In the genomic region with DNA sequence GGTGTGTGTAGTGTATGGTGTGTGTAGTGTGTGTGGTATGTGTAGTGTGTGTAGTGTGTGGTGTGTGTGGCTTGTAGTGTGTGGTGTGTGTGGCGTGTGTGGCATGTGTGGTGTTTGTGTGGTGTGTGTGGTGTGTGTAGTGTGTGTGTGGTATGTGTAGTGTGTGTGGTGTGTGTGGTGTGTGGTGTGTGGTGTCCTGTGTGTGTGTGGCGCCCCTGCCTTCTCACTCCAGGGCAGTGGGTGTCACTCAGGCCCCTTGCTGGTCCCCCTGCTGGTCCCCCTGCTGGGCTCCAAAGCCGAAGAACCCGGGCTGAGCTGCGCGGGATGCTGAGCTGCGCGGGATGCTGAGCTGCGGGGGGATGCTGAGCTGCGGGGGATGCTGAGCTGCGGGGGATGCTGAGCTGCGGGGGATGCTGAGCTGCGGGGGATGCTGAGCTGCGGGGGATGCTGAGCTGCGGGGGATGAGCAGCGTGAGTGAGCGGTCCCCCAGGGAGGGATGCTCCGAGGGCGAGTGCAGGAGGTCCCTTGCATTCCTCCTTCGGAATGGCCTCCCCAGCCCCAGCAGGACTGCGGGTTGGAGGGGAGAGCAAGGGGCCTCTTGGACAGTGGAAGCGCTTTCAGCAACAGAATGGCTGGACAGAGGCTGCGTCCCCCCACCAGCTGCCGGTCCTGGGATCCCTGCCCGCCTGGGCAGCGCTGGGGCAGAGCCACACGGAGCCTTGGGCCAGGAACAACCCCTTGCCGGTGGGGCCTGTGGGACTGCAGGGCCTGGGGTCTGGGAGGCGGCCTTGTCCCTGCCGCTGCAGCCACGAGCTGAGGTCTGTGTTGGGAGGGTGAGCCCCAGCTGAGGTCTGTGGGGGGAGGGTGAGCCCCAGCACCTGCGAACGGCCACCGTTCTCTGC, we compare ENCODE assay signal across 1 cellular context.
A peak's percentile ranks its signal among the peaks of the same experiment; 100 is the strongest.
TF ChIP-seq lines count a peak whose summit lies in the region.

No MANE protein-coding gene starts in this region.

TF ChIP-seq in HEK293, 187 proteins besides CTCF, POLR2A, EP300 and RAD21 (continued from another document):
- 0 out of 2 replicates have a peak, but pooled peaks have one; percentile 30 for TF ChIP-seq PATZ1 (tag by site-specific recombination; IDR thresholded peaks at IDR 0.05)
- 0 out of 2 replicates have a peak, but pooled peaks have one; percentile 43 for TF ChIP-seq ZNF2 (tag by site-specific recombination; IDR thresholded peaks at IDR 0.05)
- TF ChIP-seq, protein P1, sequence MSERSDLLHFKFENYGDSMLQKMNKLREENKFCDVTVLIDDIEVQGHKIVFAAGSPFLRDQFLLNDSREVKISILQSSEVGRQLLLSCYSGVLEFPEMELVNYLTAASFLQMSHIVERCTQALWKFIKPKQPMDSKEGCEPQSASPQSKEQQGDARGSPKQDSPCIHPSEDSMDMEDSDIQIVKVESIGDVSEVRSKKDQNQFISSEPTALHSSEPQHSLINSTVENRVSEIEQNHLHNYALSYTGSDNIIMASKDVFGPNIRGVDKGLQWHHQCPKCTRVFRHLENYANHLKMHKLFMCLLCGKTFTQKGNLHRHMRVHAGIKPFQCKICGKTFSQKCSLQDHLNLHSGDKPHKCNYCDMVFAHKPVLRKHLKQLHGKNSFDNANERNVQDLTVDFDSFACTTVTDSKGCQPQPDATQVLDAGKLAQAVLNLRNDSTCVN (tag by site-specific recombination; optimal IDR thresholded peaks at IDR 0.05) = peak; percentile 15
- TF ChIP-seq GLIS1 (tag by site-specific recombination; IDR thresholded peaks at IDR 0.05) = peak; percentile 99
- 0 out of 2 replicates have a peak, but pooled peaks have one; percentile 62 for TF ChIP-seq ZNF391 (tag by site-specific recombination; IDR thresholded peaks at IDR 0.05; ENCODE audit: borderline replicate concordance, low read depth)
- peak; percentile 55; the same call in 1 of the 2 replicates for TF ChIP-seq EGR2 (tag by site-specific recombination; IDR thresholded peaks at IDR 0.05; ENCODE audit: low read depth)
- peak; percentile 69; the same call in 1 of the 2 replicates for TF ChIP-seq ZNF423 (tag by site-specific recombination; IDR thresholded peaks at IDR 0.05)
- peak; percentile 49; the same call in 1 of the 2 replicates for TF ChIP-seq HIC1 (tag by site-specific recombination; IDR thresholded peaks at IDR 0.05)
- TF ChIP-seq ZNF792 (tag by site-specific recombination; IDR thresholded peaks at IDR 0.05) = no peak
- peak; percentile 98 for TF ChIP-seq ZIC2 (tag by site-specific recombination; IDR thresholded peaks at IDR 0.05)
- TF ChIP-seq REST (tag by site-specific recombination; IDR thresholded peaks at IDR 0.05) = peak; percentile 85
- TF ChIP-seq ZFP37 (tag by site-specific recombination; IDR thresholded peaks at IDR 0.05) = no peak
- TF ChIP-seq, protein P2, sequence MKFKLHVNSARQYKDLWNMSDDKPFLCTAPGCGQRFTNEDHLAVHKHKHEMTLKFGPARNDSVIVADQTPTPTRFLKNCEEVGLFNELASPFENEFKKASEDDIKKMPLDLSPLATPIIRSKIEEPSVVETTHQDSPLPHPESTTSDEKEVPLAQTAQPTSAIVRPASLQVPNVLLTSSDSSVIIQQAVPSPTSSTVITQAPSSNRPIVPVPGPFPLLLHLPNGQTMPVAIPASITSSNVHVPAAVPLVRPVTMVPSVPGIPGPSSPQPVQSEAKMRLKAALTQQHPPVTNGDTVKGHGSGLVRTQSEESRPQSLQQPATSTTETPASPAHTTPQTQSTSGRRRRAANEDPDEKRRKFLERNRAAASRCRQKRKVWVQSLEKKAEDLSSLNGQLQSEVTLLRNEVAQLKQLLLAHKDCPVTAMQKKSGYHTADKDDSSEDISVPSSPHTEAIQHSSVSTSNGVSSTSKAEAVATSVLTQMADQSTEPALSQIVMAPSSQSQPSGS (tag by site-specific recombination; IDR thresholded peaks at IDR 0.05; ENCODE audit: low read depth) = no peak
